In the genomic region with DNA sequence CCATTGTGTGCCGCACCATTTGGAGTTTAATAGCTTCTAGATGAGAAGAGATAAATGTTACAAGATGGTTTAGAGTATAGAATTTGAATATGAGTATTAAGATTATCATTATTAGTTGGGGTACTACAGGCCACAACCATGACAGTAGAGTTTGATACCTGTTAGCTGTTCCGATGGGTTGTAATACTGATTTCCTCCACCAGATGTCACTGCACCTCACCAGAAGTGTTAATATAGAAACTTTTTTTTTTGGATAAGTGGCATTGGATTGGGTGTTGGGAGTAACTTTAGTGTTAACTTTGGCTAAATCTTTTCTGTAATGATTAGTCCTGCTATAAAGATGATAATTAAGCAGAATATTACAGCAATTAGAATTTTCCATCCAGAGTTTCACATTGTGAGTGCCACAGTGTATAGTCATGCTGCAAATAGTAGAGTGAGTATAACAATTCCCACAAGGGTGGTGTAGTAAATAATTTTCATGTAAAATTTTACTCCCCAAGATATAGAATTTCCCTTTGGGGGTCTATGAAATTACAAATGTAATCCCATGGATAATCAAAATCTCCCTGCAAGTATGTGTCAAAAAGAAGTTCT, we compare ENCODE assay signal across 7 cellular contexts. TPM values are rescaled to one million over a fixed set of nuclear protein-coding genes. Genes with fewer than 3 reads are reported as not detected.
DNase-seq lines count a peak whose midpoint lies in the region; ATAC-seq and TF ChIP-seq lines count a peak whose summit lies in the region.

No MANE protein-coding gene starts in this region.

- DNase-seq in DND-41 (peak; percentile 39), HL-60 (ENCODE audit: low read depth in 1 of 2, low spot score in 1 of 2) (peak; percentile 3 to 18), astrocyte of the cerebellum (ENCODE audit: low read depth) (no peak), lung microvascular endothelial cell (ENCODE audit: low read depth in 2 of 2) (peak; percentile 42 to 53), uterus (no peak), NCI-H1105 treated with DMSO at 0.1 percent for 48 hours (lab: John Stamatoyannopoulos, UW) (no peak)

- H3K36me3 ChIP-seq in DND-41 (ENCODE audit: insufficient read depth, low read length) (no peaks in the 10 kb centered on the region), uterus (no peaks in the 10 kb centered on the region)

- no peaks in the 10 kb centered on the region for H3K79me2 ChIP-seq in DND-41 (ENCODE audit: insufficient read depth, low read length)

- H2AFZ ChIP-seq in DND-41 (ENCODE audit: low read depth, low read length): no peak overlapping the region

- intact Hi-C loops in uterus (cut with DNase I; ENCODE audit: low total_unique reads): no loop called here

- H4K20me1 ChIP-seq in DND-41 (ENCODE audit: insufficient read depth, low read length): no peaks in the 10 kb centered on the region

- H3K27ac ChIP-seq in DND-41 (ENCODE audit: low read length) (no peak overlapping the region), HL-60 (replicated peaks) (no peak overlapping the region), uterus (no peak overlapping the region)

- TF ChIP-seq CTCF in DND-41 (IDR thresholded peaks at IDR 0.05; ENCODE audit: borderline replicate concordance, extremely low read depth, low read length, poor library complexity, severe bottlenecking) (peak; percentile 82), HL-60 (IDR thresholded peaks at IDR 0.05; ENCODE audit: insufficient read depth, low read length) (peak; percentile 62), astrocyte of the cerebellum (IDR thresholded peaks at IDR 0.05; ENCODE audit: low read depth, low read length, missing control alignments) (peak; percentile 66), uterus (IDR thresholded peaks at IDR 0.05) (no peak)

- no peak overlapping the region for H3K4me2 ChIP-seq in DND-41 (ENCODE audit: insufficient read depth, low read length)

- TF ChIP-seq POLR2A in uterus (IDR thresholded peaks at IDR 0.05): no peak

- in situ Hi-C loops in astrocyte of the cerebellum (cut with HindIII; ENCODE audit: low sequenced_read_pairs): no loop called here

- H3K4me3 ChIP-seq in DND-41 (ENCODE audit: low read depth in 1 of 2, low read length in 2 of 2) (no peak overlapping the region), HL-60 (replicated peaks; ENCODE audit: insufficient read depth, low read length) (no peak overlapping the region), astrocyte of the cerebellum (ENCODE audit: low read depth, low read length) (no peak overlapping the region), uterus (no peak overlapping the region)

- H3K27me3 ChIP-seq in DND-41 (ENCODE audit: insufficient read depth, low read length, poor library complexity): no peaks in the 10 kb centered on the region
- H3K27me3 ChIP-seq in HL-60 (ENCODE audit: insufficient read depth, poor library complexity, severe bottlenecking): no peaks in the 10 kb centered on the region
- H3K27me3 ChIP-seq in uterus: no peaks in the 10 kb centered on the region

- ATAC-seq in DND-41 (ENCODE audit: insufficient read depth, low read depth): no peak
- ATAC-seq in HG02884 (IDR thresholded peaks at IDR 0.05; ENCODE audit: unreplicated experiment): no peak

- no peaks in the 10 kb centered on the region for H3K4me1 ChIP-seq in DND-41 (ENCODE audit: insufficient read depth, low read length)
- H3K4me1 ChIP-seq in uterus: no peaks in the 10 kb centered on the region

- no peak overlapping the region for H3K9ac ChIP-seq in DND-41 (ENCODE audit: low read depth, low read length)

- H3K9me3 ChIP-seq in DND-41 (ENCODE audit: insufficient read depth, low read length, severe bottlenecking): peaks cover 10% of the 10 kb centered on the region
- no peaks in the 10 kb centered on the region for H3K9me3 ChIP-seq in uterus

RNA-seq across cellular contexts. Expression of a gene that starts 56.3 kb away (rescaled TPM):
- not detected in 2 replicates for total RNA-seq in lung microvascular endothelial cell
- not detected for total RNA-seq in uterus

Comparison
In these comparisons a context has a peak if more than half of its experiments do, and no peak if none do; other contexts are left out.
1. DNase-seq: peak in DND-41 (single experiment), HL-60 (2 of 2) and lung microvascular endothelial cell (2 of 2); none in astrocyte of the cerebellum (single experiment), uterus (0 of 2) and NCI-H1105 treated with DMSO at 0.1 percent for 48 hours (single experiment).
2. CTCF ChIP-seq: peak in DND-41 (single experiment), HL-60 (single experiment) and astrocyte of the cerebellum (single experiment); none in uterus (0 of 4).